Comparison of ENCODE assay signal across 8 cellular contexts in genomic region chr15:90648137-90649070, GRCh38.
DNase-seq lines count a peak whose midpoint lies in the region; ATAC-seq, FAIRE-seq and TF ChIP-seq lines count a peak whose summit lies in the region.

No MANE protein-coding gene starts in this region.

- peaks cover 11% of the 10 kb centered on the region for H3K4me1 ChIP-seq in RWPE2 (ENCODE audit: insufficient read depth, poor library complexity, severe bottlenecking)
- peaks cover 0 to 18% (median 3%) of the 10 kb centered on the region in 3 donors for H3K4me1 ChIP-seq in gastroesophageal sphincter
- peaks cover 23% of the 10 kb centered on the region for H3K4me1 ChIP-seq in osteoblast (ENCODE audit: insufficient read depth, low read length)

- TF ChIP-seq RAD21 in Ishikawa (IDR thresholded peaks at IDR 0.05; ENCODE audit: low read depth) = peak; percentile 94

- peak overlapping the region; percentile 57 for H3K4me2 ChIP-seq in osteoblast (ENCODE audit: insufficient read depth, low read length)

- H3K4me3 ChIP-seq in RWPE2 (ENCODE audit: severe bottlenecking) = no peak overlapping the region
- H3K4me3 ChIP-seq in gastroesophageal sphincter = no peak overlapping the region
- peak overlapping the region; percentile 9 for H3K4me3 ChIP-seq in osteoblast (ENCODE audit: insufficient read depth, low read length)

- WGBS in gastroesophageal sphincter (ENCODE audit: low coverage in 1 of 2), 2 donors = 4 to 13% methylated on average over 9 to 14 of the region's 14 CpGs

- DNase-seq in CD14-positive monocyte (ENCODE audit: low spot score) (peak; percentile 88), GM19240 (ENCODE audit: insufficient read length, low spot score) (peak; percentile 64), RWPE2 (ENCODE audit: low spot score) (no peak), osteoblast (ENCODE audit: insufficient read length, low spot score, missing footprints) (peak; percentile 89), urothelium cell line (ENCODE audit: low spot score) (peak; percentile 71)
- DNase-seq in activated naive CD4-positive, alpha-beta T cell treated with Interleukin-2 at 50 U/mL for 16 hours = peak; percentile 65

- TF ChIP-seq EP300 in Ishikawa (IDR thresholded peaks at IDR 0.05; ENCODE audit: borderline replicate concordance) (no peak), gastroesophageal sphincter (IDR thresholded peaks at IDR 0.05) (no peak)

- peak overlapping the region; percentile 88 to 95 (median 91) for H3K27ac Mint-ChIP-seq in CD14-positive monocyte

- peaks cover 0 to 2% (median 0%) of the 10 kb centered on the region in 7 donors for H3K9me3 Mint-ChIP-seq in CD14-positive monocyte

- no peak for TF ChIP-seq POLR2A in gastroesophageal sphincter (IDR thresholded peaks at IDR 0.05)

- H3K36me3 ChIP-seq in RWPE2 (ENCODE audit: low read depth) (no peaks in the 10 kb centered on the region), gastroesophageal sphincter (peaks cover 0 to 20% of the 10 kb centered on the region in 2 donors), osteoblast (ENCODE audit: insufficient read depth, low read length) (peaks cover 11% of the 10 kb centered on the region)

- H4K20me1 ChIP-seq in osteoblast (ENCODE audit: insufficient read depth, low read length) = peaks cover 4% of the 10 kb centered on the region

- intact Hi-C loops in CD14-positive monocyte (cut with micrococcal nuclease) = loop anchor here in 1 of 2 donors (1.0 to 10.0 kb wide), 3 partner anchors 44 to 238 kb away; no protein-coding TSS in a partner anchor

- peak overlapping the region; percentile 68 to 85 for H3K4me3 Mint-ChIP-seq in CD14-positive monocyte

- H3K27ac ChIP-seq in RWPE2 (ENCODE audit: poor library complexity, severe bottlenecking) = peak overlapping the region; percentile 11
- peak overlapping the region in 3 of 4 donors; percentile 66 to 69 (median 69) for H3K27ac ChIP-seq in gastroesophageal sphincter
- peak overlapping the region; percentile 87 for H3K27ac ChIP-seq in osteoblast (ENCODE audit: low read depth, low read length)

- ATAC-seq in RWPE2 (ENCODE audit: low read depth) (peak; percentile 71), gastroesophageal sphincter (peak; percentile 87)

- H3K9me3 ChIP-seq in RWPE2 (ENCODE audit: severe bottlenecking) (no peaks in the 10 kb centered on the region), gastroesophageal sphincter (no peaks in the 10 kb centered on the region), osteoblast (ENCODE audit: low read depth, low read length) (no peaks in the 10 kb centered on the region)

- no peak overlapping the region for H2AFZ ChIP-seq in osteoblast (ENCODE audit: low read length)

- no peak for FAIRE-seq in urothelium cell line (lab: Jason Lieb, UNC)

- H3K27me3 ChIP-seq in RWPE2 (ENCODE audit: insufficient read depth, poor library complexity, severe bottlenecking) (no peaks in the 10 kb centered on the region), gastroesophageal sphincter (peaks cover 2% of the 10 kb centered on the region), osteoblast (ENCODE audit: insufficient read depth, low read length) (no peaks in the 10 kb centered on the region)

- H3K4me1 Mint-ChIP-seq in CD14-positive monocyte = peaks cover 35% of the 10 kb centered on the region

- H3K79me2 ChIP-seq in osteoblast (ENCODE audit: insufficient read depth, low read length) = no peaks in the 10 kb centered on the region

- TF ChIP-seq CTCF in CD14-positive monocyte (IDR thresholded peaks at IDR 0.05) (peak; percentile 98), RWPE2 (IDR thresholded peaks at IDR 0.05; ENCODE audit: poor library complexity, severe bottlenecking) (peak; percentile 99), gastroesophageal sphincter (IDR thresholded peaks at IDR 0.05) (peak in 3 of 4 experiments; percentile 90 to 91 (median 90)), osteoblast (IDR thresholded peaks at IDR 0.05; ENCODE audit: extremely low read depth, low read depth, low read length) (peak; percentile 93)

- H3K36me3 Mint-ChIP-seq in CD14-positive monocyte = peaks cover 8 to 12% of the 10 kb centered on the region in 2 donors

- H3K27me3 Mint-ChIP-seq in CD14-positive monocyte (ENCODE audit: low read depth in 3 of 3) = peaks cover 0 to 3% (median 1%) of the 10 kb centered on the region in 3 donors

TF ChIP-seq in Ishikawa, 13 proteins besides CTCF, POLR2A, EP300 and RAD21:
- no peak for TF ChIP-seq TCF12 (IDR thresholded peaks at IDR 0.05; ENCODE audit: low read depth)
- TF ChIP-seq YY1 (IDR thresholded peaks at IDR 0.05; ENCODE audit: low read depth) = peak; percentile 64; the same call in 1 of the 2 replicates

Comparison
In these comparisons a context has a peak if more than half of its experiments do, and no peak if none do; other contexts are left out.
1. H3K27ac ChIP-seq: peak in every context shown above with its lines; median percentile 87 in osteoblast; 69 in gastroesophageal sphincter; 11 in RWPE2.